Comparison of ENCODE assay signal across 1 cellular context in genomic region chr7:157273208-157274202, GRCh38.
A peak's percentile ranks its signal among the peaks of the same experiment; 100 is the strongest.
TF ChIP-seq lines count a peak whose summit lies in the region.

No MANE protein-coding gene starts in this region.

TF ChIP-seq in HepG2, 621 proteins besides CTCF, POLR2A, EP300 and RAD21 (continued from another document and continues in another):
- TF ChIP-seq ZNF574 (CRISPR knock-in tag; IDR thresholded peaks at IDR 0.05) (peak; percentile 72), BORCS8-MEF2B (CRISPR knock-in tag; IDR thresholded peaks at IDR 0.05) (peak; percentile 48; the same call in 1 of the 2 replicates), ZNF850 (CRISPR knock-in tag; conservative IDR thresholded peaks at IDR 0.05) (no peak), ZNF552 (CRISPR knock-in tag; IDR thresholded peaks at IDR 0.05; ENCODE audit: borderline replicate concordance) (0 out of 2 replicates have a peak, but pooled peaks have one; percentile 22), SOX13 (IDR thresholded peaks at IDR 0.05) (no peak), SOX13 (CRISPR knock-in tag; conservative IDR thresholded peaks at IDR 0.05 in 1 of 2, IDR thresholded peaks at IDR 0.05 in 1 of 2) (0 out of 4 replicates have a peak, but pooled peaks of 1 of the 2 experiments have one; percentile 11), SNRNP70 (IDR thresholded peaks at IDR 0.05; ENCODE audit: low read depth, low read length) (no peak), HNRNPL (IDR thresholded peaks at IDR 0.05; ENCODE audit: low read depth, low read length) (no peak), ZBTB40 (IDR thresholded peaks at IDR 0.05) (no peak), ZBTB40 (CRISPR knock-in tag; IDR thresholded peaks at IDR 0.05) (peak; percentile 40; the same call in 1 of the 2 replicates), ZNF383 (CRISPR knock-in tag; IDR thresholded peaks at IDR 0.05; ENCODE audit: borderline replicate concordance) (no peak), ZNF333 (CRISPR knock-in tag; IDR thresholded peaks at IDR 0.05; ENCODE audit: borderline replicate concordance) (peak; percentile 67; the same call in 1 of the 2 replicates), PATZ1 (CRISPR knock-in tag; IDR thresholded peaks at IDR 0.05) (peak; percentile 45), MAF1 (CRISPR knock-in tag; IDR thresholded peaks at IDR 0.05; ENCODE audit: borderline replicate concordance) (no peak), HNF1A (IDR thresholded peaks at IDR 0.05; ENCODE audit: low read depth) (no peak), HNF1A (CRISPR knock-in tag; IDR thresholded peaks at IDR 0.05; ENCODE audit: borderline replicate concordance) (no peak), TFDP2 (CRISPR knock-in tag; IDR thresholded peaks at IDR 0.05) (0 out of 2 replicates have a peak, but pooled peaks have one; percentile 59), ZNF547 (CRISPR knock-in tag; IDR thresholded peaks at IDR 0.05) (0 out of 2 replicates have a peak, but pooled peaks have one; percentile 40), ZBTB26 (CRISPR knock-in tag; IDR thresholded peaks at IDR 0.05; ENCODE audit: borderline replicate concordance) (peak; percentile 45; the same call in 1 of the 2 replicates), JARID2 (CRISPR knock-in tag; IDR thresholded peaks at IDR 0.05; ENCODE audit: insufficient replicate concordance) (peak; percentile 41), ZNF337 (CRISPR knock-in tag; IDR thresholded peaks at IDR 0.05; ENCODE audit: borderline replicate concordance, low read depth) (no peak), ZNF276 (CRISPR knock-in tag; IDR thresholded peaks at IDR 0.05; ENCODE audit: low read depth) (peak; percentile 46; the same call in 1 of the 2 replicates), CCDC6 (CRISPR knock-in tag; IDR thresholded peaks at IDR 0.05) (peak; percentile 66; the same call in 1 of the 2 replicates), ZNF232 (CRISPR knock-in tag; IDR thresholded peaks at IDR 0.05; ENCODE audit: borderline replicate concordance) (0 out of 2 replicates have a peak, but pooled peaks have one; percentile 43), MXI1 (IDR thresholded peaks at IDR 0.05; ENCODE audit: borderline replicate concordance, low read depth, low read length) (peak; percentile 58; the same call in 1 of the 3 replicates), NFATC3 (CRISPR knock-in tag; IDR thresholded peaks at IDR 0.05) (no peak), ETV6 (CRISPR knock-in tag; conservative IDR thresholded peaks at IDR 0.05) (no peak), KAT8 (CRISPR knock-in tag; IDR thresholded peaks at IDR 0.05) (peak; percentile 52; the same call in 1 of the 2 replicates), SMAD1 (CRISPR knock-in tag; IDR thresholded peaks at IDR 0.05; ENCODE audit: borderline replicate concordance, low read depth) (no peak)
